ENCODE assay signal across 8 cellular contexts in the genomic region with DNA sequence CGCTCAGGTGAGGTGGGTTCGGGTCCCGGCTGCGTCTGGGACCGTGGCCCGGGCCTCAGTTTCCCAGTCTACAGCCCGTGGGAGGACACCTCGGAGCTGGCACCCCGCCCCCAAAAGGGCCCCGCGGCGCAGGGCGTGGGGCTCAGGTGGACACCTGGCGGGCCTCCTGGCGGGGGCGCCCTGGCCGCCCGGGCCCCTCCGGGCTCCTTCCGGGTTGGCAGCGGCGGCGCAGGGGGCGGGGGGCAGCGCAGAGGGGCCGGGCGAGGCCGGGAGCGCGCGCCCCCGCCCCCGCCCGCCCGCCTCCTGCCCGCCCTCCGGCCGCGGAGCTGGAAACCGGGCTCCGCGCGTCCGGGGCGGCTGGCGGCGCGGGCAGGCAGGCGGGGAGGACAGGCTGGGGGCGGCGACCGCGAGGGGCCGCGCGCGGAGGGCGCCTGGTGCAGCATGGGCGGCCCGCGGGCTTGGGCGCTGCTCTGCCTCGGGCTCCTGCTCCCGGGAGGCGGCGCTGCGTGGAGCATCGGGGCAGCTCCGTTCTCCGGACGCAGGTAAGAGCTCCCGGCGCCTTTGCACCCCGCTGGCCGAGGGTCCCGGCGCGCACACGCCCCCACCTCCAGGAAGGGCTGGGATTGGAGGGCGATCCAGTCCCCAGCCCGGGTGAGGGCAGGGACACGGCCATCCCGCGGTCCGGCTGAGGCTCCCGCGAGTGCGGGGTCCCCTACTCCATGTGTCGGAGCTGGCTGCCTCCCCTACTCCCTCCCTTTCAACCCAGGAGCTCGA. TPM values are rescaled to one million over a fixed set of nuclear protein-coding genes. Genes with fewer than 3 reads are reported as not detected.
DNase-seq lines count a peak whose midpoint lies in the region; ATAC-seq and TF ChIP-seq lines count a peak whose summit lies in the region.

Gene EMID1 (plus strand): TSS at position 299 of the 774 bp plus-strand sequence. CDS start 143 bp downstream, at position 442.

- no peak within 1 kb of the TSS for H3K27ac ChIP-seq in BLaER1 treated with 17β-estradiol and CSF1 and Interleukin-3, amounts not matched to agents 10 nM and 100 nM

- peaks cover 0 to 93% (median 82%) of the 10 kb centered on the region in 11 experiments; a peak in 18 of 22 replicates for H4K20me1 ChIP-seq in BLaER1 treated with 17β-estradiol and CSF1 and Interleukin-3, amounts not matched to agents 10 nM and 100 nM

- H3K9ac ChIP-seq in BLaER1 treated with 17β-estradiol and CSF1 and Interleukin-3, amounts not matched to agents 10 nM and 100 nM = peak within 1 kb of the TSS in 9 of 11 experiments; percentile 2 to 67 (median 29); a peak in 5 of 22 replicates

- H3K4me2 ChIP-seq in BLaER1 treated with 17β-estradiol and CSF1 and Interleukin-3, amounts not matched to agents 10 nM and 100 nM = peak within 1 kb of the TSS; percentile 72 to 99 (median 89)

- H3K4me1 ChIP-seq in BLaER1 treated with 17β-estradiol and CSF1 and Interleukin-3, amounts not matched to agents 10 nM and 100 nM = peaks cover 53 to 75% (median 67%) of the 10 kb centered on the region in 10 experiments

- H3K36me3 Mint-ChIP-seq in WTC11 = no peaks in the 10 kb centered on the region
- H3K36me3 Mint-ChIP-seq in osteocyte (ENCODE audit: unreplicated experiment) = no peaks in the 10 kb centered on the region

- in situ Hi-C loops in GM18951 (cut with MboI; ENCODE audit: low sequenced_read_pairs, unreplicated experiment) = no loop called here

- POLR2A ChIA-PET in WTC11 (lab: Charles Lee) = interaction anchor here (0.9 to 2.4 kb wide), 3 partner anchors 11 to 61 kb away, joined by 3 to 6 read pairs (median 4); no protein-coding TSS in a partner anchor

- peaks cover 90 to 99% (median 94%) of the 10 kb centered on the region in 11 experiments for H3K27me3 ChIP-seq in BLaER1 treated with 17β-estradiol and CSF1 and Interleukin-3, amounts not matched to agents 10 nM and 100 nM

- H3K9me3 ChIP-seq in BLaER1 treated with 17β-estradiol and CSF1 and Interleukin-3, amounts not matched to agents 10 nM and 100 nM (replicated peaks in 1 of 11) = no peaks in the 10 kb centered on the region

- TF ChIP-seq CTCF in WTC11 (IDR thresholded peaks at IDR 0.05) = no peak
- no peak for TF ChIP-seq CTCF in foreskin fibroblast (IDR thresholded peaks at IDR 0.05; ENCODE audit: low read depth, low read length)
- no peak for TF ChIP-seq CTCF in osteocyte (IDR thresholded peaks at IDR 0.05)

- CTCF ChIA-PET in WTC11 (lab: Charles Lee) = interaction anchor here (0.6 to 9.4 kb wide), 13 partner anchors 11 to 107 kb away, joined by 3 to 171 read pairs (median 5); partner anchors contain the start of gene GAS2L1

- H3K27ac Mint-ChIP-seq in WTC11 (no peak within 1 kb of the TSS), osteocyte (ENCODE audit: unreplicated experiment) (no peak within 1 kb of the TSS)

- H3K27me3 Mint-ChIP-seq in WTC11 (ENCODE audit: low read depth) (peaks cover 9% of the 10 kb centered on the region), osteocyte (ENCODE audit: unreplicated experiment) (peaks cover 9% of the 10 kb centered on the region)

- H3K9me3 Mint-ChIP-seq in WTC11 (no peaks in the 10 kb centered on the region), osteocyte (ENCODE audit: unreplicated experiment) (no peaks in the 10 kb centered on the region)

- H3K36me3 ChIP-seq in BLaER1 treated with 17β-estradiol and CSF1 and Interleukin-3, amounts not matched to agents 10 nM and 100 nM = no peaks in the 10 kb centered on the region

- H3K4me3 ChIP-seq in BLaER1 treated with 17β-estradiol and CSF1 and Interleukin-3, amounts not matched to agents 10 nM and 100 nM = peak within 1 kb of the TSS; percentile 27 to 68 (median 49)
- H3K4me3 ChIP-seq in foreskin fibroblast (ENCODE audit: low read depth in 1 of 2, low read length in 2 of 2) = peak within 1 kb of the TSS; percentile 31 to 53

- peak; percentile 58 for DNase-seq in WTC11 (ENCODE audit: low spot score)
- DNase-seq in foreskin fibroblast = peak; percentile 21 to 50
- no peak for DNase-seq in osteocyte (ENCODE audit: extremely low spot score, unreplicated experiment)
- no peak for DNase-seq in middle frontal gyrus (ENCODE audit: extremely low spot score, low spot score)

- H3K4me1 Mint-ChIP-seq in WTC11 = peaks cover 23% of the 10 kb centered on the region
- peaks cover 16% of the 10 kb centered on the region for H3K4me1 Mint-ChIP-seq in osteocyte (ENCODE audit: unreplicated experiment)

- peak within 1 kb of the TSS; percentile 77 for H3K4me3 Mint-ChIP-seq in WTC11
- H3K4me3 Mint-ChIP-seq in osteocyte (ENCODE audit: unreplicated experiment) = peak within 1 kb of the TSS; percentile 69

- ATAC-seq in WTC11 = peak; percentile 40
- no peak for ATAC-seq in HG03095 (IDR thresholded peaks at IDR 0.05; ENCODE audit: unreplicated experiment)
- ATAC-seq in HG02678 (IDR thresholded peaks at IDR 0.05; ENCODE audit: unreplicated experiment) = no peak

- TF ChIP-seq POLR2A in GM18951 (IDR thresholded peaks at IDR 0.05; ENCODE audit: extremely low read depth, insufficient read depth, insufficient read length) = peak; percentile 61

TF ChIP-seq in WTC11, 78 proteins besides CTCF, POLR2A, EP300 and RAD21 (continues in another document):
- TF ChIP-seq ZNF671 (CRISPR knock-in tag; IDR thresholded peaks at IDR 0.05) (no peak), ZNF423 (CRISPR knock-in tag; IDR thresholded peaks at IDR 0.05) (peak; percentile 91), E2F5 (CRISPR knock-in tag; IDR thresholded peaks at IDR 0.05) (0 out of 2 replicates have a peak, but pooled peaks have one; percentile 29), ZSCAN18 (CRISPR knock-in tag; IDR thresholded peaks at IDR 0.05) (no peak), USF2 (CRISPR knock-in tag; IDR thresholded peaks at IDR 0.05) (no peak)
- TF ChIP-seq, protein P1, sequence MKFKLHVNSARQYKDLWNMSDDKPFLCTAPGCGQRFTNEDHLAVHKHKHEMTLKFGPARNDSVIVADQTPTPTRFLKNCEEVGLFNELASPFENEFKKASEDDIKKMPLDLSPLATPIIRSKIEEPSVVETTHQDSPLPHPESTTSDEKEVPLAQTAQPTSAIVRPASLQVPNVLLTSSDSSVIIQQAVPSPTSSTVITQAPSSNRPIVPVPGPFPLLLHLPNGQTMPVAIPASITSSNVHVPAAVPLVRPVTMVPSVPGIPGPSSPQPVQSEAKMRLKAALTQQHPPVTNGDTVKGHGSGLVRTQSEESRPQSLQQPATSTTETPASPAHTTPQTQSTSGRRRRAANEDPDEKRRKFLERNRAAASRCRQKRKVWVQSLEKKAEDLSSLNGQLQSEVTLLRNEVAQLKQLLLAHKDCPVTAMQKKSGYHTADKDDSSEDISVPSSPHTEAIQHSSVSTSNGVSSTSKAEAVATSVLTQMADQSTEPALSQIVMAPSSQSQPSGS (CRISPR knock-in tag; IDR thresholded peaks at IDR 0.05; ENCODE audit: borderline replicate concordance, low read depth) = no peak
- TF ChIP-seq, protein P2, sequence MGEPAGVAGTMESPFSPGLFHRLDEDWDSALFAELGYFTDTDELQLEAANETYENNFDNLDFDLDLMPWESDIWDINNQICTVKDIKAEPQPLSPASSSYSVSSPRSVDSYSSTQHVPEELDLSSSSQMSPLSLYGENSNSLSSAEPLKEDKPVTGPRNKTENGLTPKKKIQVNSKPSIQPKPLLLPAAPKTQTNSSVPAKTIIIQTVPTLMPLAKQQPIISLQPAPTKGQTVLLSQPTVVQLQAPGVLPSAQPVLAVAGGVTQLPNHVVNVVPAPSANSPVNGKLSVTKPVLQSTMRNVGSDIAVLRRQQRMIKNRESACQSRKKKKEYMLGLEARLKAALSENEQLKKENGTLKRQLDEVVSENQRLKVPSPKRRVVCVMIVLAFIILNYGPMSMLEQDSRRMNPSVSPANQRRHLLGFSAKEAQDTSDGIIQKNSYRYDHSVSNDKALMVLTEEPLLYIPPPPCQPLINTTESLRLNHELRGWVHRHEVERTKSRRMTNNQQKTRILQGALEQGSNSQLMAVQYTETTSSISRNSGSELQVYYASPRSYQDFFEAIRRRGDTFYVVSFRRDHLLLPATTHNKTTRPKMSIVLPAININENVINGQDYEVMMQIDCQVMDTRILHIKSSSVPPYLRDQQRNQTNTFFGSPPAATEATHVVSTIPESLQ (CRISPR knock-in tag; IDR thresholded peaks at IDR 0.05) = no peak

RNA-seq across cellular contexts. Expression of gene EMID1, which starts in this region (rescaled TPM):
- total RNA-seq in WTC11 (2021) (6.0 to 8.6 TPM (median 6.1 TPM) in 3 replicates), osteocyte (0.42 and 0.51 TPM in 2 replicates)

Comparison
In these comparisons a context has a peak if more than half of its experiments do, and no peak if none do; other contexts are left out.
1. DNase-seq: peak in WTC11 (single experiment) and foreskin fibroblast (2 of 2); none in osteocyte (single experiment) and middle frontal gyrus (single experiment).